In genomic region chr3:57164217-57164605, GRCh38 we compare ENCODE assay signal across 8 cellular contexts. TPM values are rescaled to one million over a fixed set of nuclear protein-coding genes. Genes with fewer than 3 reads are reported as not detected.
DNase-seq lines count a peak whose midpoint lies in the region; ATAC-seq lines count a peak whose summit lies in the region.

No MANE protein-coding gene starts in this region.

- DNase-seq in T-helper 2 cell treated with Interferon-gamma antibody and Interleukin-4, amounts not matched to agents 5 μg/mL and 100 μg/mL, for 36 hours (ENCODE audit: low spot score), result peak; percentile 32
- DNase-seq in T-helper 2 cell (no peak), immature natural killer cell (no peak), NCI-H526 (lab: John Stamatoyannopoulos, UW) (no peak), COLO829 (ENCODE audit: low spot score) (no peak), NCI-H82 (lab: John Stamatoyannopoulos, UW) (no peak)
- peak; percentile 41 for DNase-seq in activated naive CD8-positive, alpha-beta T cell treated with anti-CD3 and anti-CD28 coated beads, Interleukin-2, amount 50 U/mL, for 24 hours
- DNase-seq in stimulated activated CD4-positive, alpha-beta T cell treated with anti-CD3 and anti-CD28 coated beads, Interleukin-2, amount 100 ng/mL, for 48 hours, result peak; percentile 18 to 25

- H3K27me3 Mint-ChIP-seq in T-helper 2 cell treated with Interferon-gamma antibody and Interleukin-4, amounts not matched to agents 5 μg/mL and 100 μg/mL, for 36 hours (ENCODE audit: low read depth), result peaks cover 81% of the 10 kb centered on the region
- H3K27me3 Mint-ChIP-seq in activated naive CD8-positive, alpha-beta T cell treated with anti-CD3 and anti-CD28 coated beads, Interleukin-2, amount 50 U/mL, for 24 hours, result peaks cover 61% of the 10 kb centered on the region
- peaks cover 17 to 38% (median 28%) of the 10 kb centered on the region in 3 donors for H3K27me3 Mint-ChIP-seq in immature natural killer cell (ENCODE audit: low read depth in 3 of 3)

- H3K27ac Mint-ChIP-seq in T-helper 2 cell treated with Interferon-gamma antibody and Interleukin-4, amounts not matched to agents 5 μg/mL and 100 μg/mL, for 36 hours, result no peak overlapping the region
- no peak overlapping the region for H3K27ac Mint-ChIP-seq in activated naive CD8-positive, alpha-beta T cell treated with anti-CD3 and anti-CD28 coated beads, Interleukin-2, amount 50 U/mL, for 24 hours
- H3K27ac Mint-ChIP-seq in immature natural killer cell, result no peak overlapping the region

- peak overlapping the region; percentile 76 for H3K4me3 Mint-ChIP-seq in T-helper 2 cell treated with Interferon-gamma antibody and Interleukin-4, amounts not matched to agents 5 μg/mL and 100 μg/mL, for 36 hours
- H3K4me3 Mint-ChIP-seq in activated naive CD8-positive, alpha-beta T cell treated with anti-CD3 and anti-CD28 coated beads, Interleukin-2, amount 50 U/mL, for 24 hours, result peak overlapping the region; percentile 80
- peak overlapping the region; percentile 78 to 83 (median 82) for H3K4me3 Mint-ChIP-seq in immature natural killer cell

- peaks cover 8% of the 10 kb centered on the region for H3K4me1 Mint-ChIP-seq in T-helper 2 cell treated with Interferon-gamma antibody and Interleukin-4, amounts not matched to agents 5 μg/mL and 100 μg/mL, for 36 hours (ENCODE audit: low read depth)
- H3K4me1 Mint-ChIP-seq in activated naive CD8-positive, alpha-beta T cell treated with anti-CD3 and anti-CD28 coated beads, Interleukin-2, amount 50 U/mL, for 24 hours, result peaks cover 7% of the 10 kb centered on the region
- H3K4me1 Mint-ChIP-seq in immature natural killer cell, result peaks cover 13 to 20% of the 10 kb centered on the region in 2 donors

- peaks cover 2% of the 10 kb centered on the region for H3K36me3 Mint-ChIP-seq in T-helper 2 cell treated with Interferon-gamma antibody and Interleukin-4, amounts not matched to agents 5 μg/mL and 100 μg/mL, for 36 hours (ENCODE audit: low read depth)
- no peaks in the 10 kb centered on the region for H3K36me3 Mint-ChIP-seq in activated naive CD8-positive, alpha-beta T cell treated with anti-CD3 and anti-CD28 coated beads, Interleukin-2, amount 50 U/mL, for 24 hours (ENCODE audit: low read depth)
- no peaks in the 10 kb centered on the region for H3K36me3 Mint-ChIP-seq in immature natural killer cell

- H3K9me3 Mint-ChIP-seq in T-helper 2 cell treated with Interferon-gamma antibody and Interleukin-4, amounts not matched to agents 5 μg/mL and 100 μg/mL, for 36 hours, result no peaks in the 10 kb centered on the region
- no peaks in the 10 kb centered on the region for H3K9me3 Mint-ChIP-seq in activated naive CD8-positive, alpha-beta T cell treated with anti-CD3 and anti-CD28 coated beads, Interleukin-2, amount 50 U/mL, for 24 hours
- H3K9me3 Mint-ChIP-seq in immature natural killer cell, result no peaks in the 10 kb centered on the region

- ATAC-seq in activated naive CD8-positive, alpha-beta T cell treated with anti-CD3 and anti-CD28 coated beads, Interleukin-2, amount 50 U/mL, for 24 hours, result peak; percentile 27

RNA-seq across cellular contexts. Expression of gene IL17RD, which starts 0.9 kb away (rescaled TPM):
- not detected for polyA plus RNA-seq in immature natural killer cell

RNA-seq across cellular contexts. Expression of gene HESX1, which starts 35.6 kb away (rescaled TPM):
- polyA plus RNA-seq in immature natural killer cell, result not detected

Comparison
In these comparisons a context has a peak if more than half of its experiments do, and no peak if none do; other contexts are left out.
1. DNase-seq: peak in T-helper 2 cell treated with Interferon-gamma antibody and Interleukin-4, amounts not matched to agents 5 μg/mL and 100 μg/mL, for 36 hours (single experiment), activated naive CD8-positive, alpha-beta T cell treated with anti-CD3 and anti-CD28 coated beads, Interleukin-2, amount 50 U/mL, for 24 hours (single experiment) and stimulated activated CD4-positive, alpha-beta T cell treated with anti-CD3 and anti-CD28 coated beads, Interleukin-2, amount 100 ng/mL, for 48 hours (2 of 2); none in T-helper 2 cell (0 of 5), immature natural killer cell (0 of 3), NCI-H526 (0 of 2), COLO829 (single experiment) and NCI-H82 (single experiment).
2. Peak in every context shown above with its lines, with median percentiles within 50 percentile points of each other: H3K4me3 Mint-ChIP-seq.